ENCODE assay signal across 9 cellular contexts in the genomic region with DNA sequence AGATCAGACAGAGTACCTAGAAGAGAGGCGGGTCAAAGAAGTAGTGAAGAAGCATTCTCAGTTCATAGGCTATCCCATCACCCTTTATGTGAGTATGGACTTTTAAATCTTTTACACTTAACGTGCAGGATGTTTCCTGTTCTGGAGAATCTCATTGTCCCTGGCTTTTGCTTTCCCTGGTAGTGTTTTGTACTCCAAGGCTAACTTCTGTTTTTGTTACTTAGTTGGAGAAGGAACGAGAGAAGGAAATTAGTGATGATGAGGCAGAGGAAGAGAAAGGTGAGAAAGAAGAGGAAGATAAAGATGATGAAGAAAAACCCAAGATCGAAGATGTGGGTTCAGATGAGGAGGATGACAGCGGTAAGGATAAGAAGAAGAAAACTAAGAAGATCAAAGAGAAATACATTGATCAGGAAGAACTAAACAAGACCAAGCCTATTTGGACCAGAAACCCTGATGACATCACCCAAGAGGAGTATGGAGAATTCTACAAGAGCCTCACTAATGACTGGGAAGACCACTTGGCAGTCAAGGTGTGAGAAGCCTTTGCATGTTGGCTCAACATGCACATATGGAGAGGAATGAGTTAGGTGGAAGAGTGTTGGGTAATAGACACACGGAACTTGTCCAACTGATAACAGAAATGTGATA. TPM values are rescaled to one million over a fixed set of nuclear protein-coding genes. Genes with fewer than 3 reads are reported as not detected.
DNase-seq lines count a peak whose midpoint lies in the region; ATAC-seq and TF ChIP-seq lines count a peak whose summit lies in the region.
"Had no signal": no experiment of that assay in that cellular context is flagged by ENCODE, and none has a peak within 500 bp of the region (broad histone marks: within the 10 kb centered on the region; RNA-seq: fewer than 3 reads in every experiment).

No MANE protein-coding gene starts in this region.

- H3K27me3 ChIP-seq in CD8-positive, alpha-beta memory T cell (ENCODE audit: insufficient read depth, low read length, poor library complexity, severe bottlenecking) = no peaks in the 10 kb centered on the region
- H3K27me3 ChIP-seq in Panc1 (ENCODE audit: control insufficient read depth, insufficient read depth, low read length) (no peaks in the 10 kb centered on the region), iPS-20b (ENCODE audit: insufficient read depth, low read length) (peaks cover 1% of the 10 kb centered on the region), brain microvascular endothelial cell (replicated peaks) (no peaks in the 10 kb centered on the region)

- intact Hi-C loops in Panc1 (cut with micrococcal nuclease; ENCODE audit: unreplicated experiment) = loop anchor here (10.0 kb wide), 1 partner anchor 155 kb away; no protein-coding TSS in a partner anchor

- TF ChIP-seq CTCF in Panc1 (IDR thresholded peaks at IDR 0.05) (no peak), brain microvascular endothelial cell (IDR thresholded peaks at IDR 0.05; ENCODE audit: low read depth, low read length, missing control alignments) (no peak), GM13976 (IDR thresholded peaks at IDR 0.05; ENCODE audit: borderline replicate concordance, control extremely low read depth, extremely low read depth, insufficient read depth, missing control alignments) (no peak)

- H3K9ac ChIP-seq in iPS-20b (ENCODE audit: low read depth, low read length) = no peak overlapping the region; the same call in 1 of the 2 replicates

- peaks cover 58 to 79% (median 76%) of the 10 kb centered on the region in 3 donors for H3K4me1 Mint-ChIP-seq in CD8-positive, alpha-beta memory T cell

- DNase-seq in CD8-positive, alpha-beta memory T cell = no peak
- DNase-seq in Panc1 (ENCODE audit: low read depth, low spot score) = no peak
- DNase-seq in brain microvascular endothelial cell = no peak
- DNase-seq in GM13976 (ENCODE audit: low spot score) = no peak
- DNase-seq: activated CD4-positive, CD25-positive, alpha-beta regulatory T cell treated with anti-CD3 and anti-CD28 coated beads, Interleukin-2, amount 50 U/mL, for 72 hours; islet precursor cell had no signal

- ATAC-seq in Panc1 (no peak), HG03097 (IDR thresholded peaks at IDR 0.05; ENCODE audit: low FRiP score, unreplicated experiment) (no peak)

- no peak overlapping the region for H3K27ac ChIP-seq in CD8-positive, alpha-beta memory T cell (ENCODE audit: low read depth, low read length)
- H3K27ac ChIP-seq in Panc1 (ENCODE audit: low read length) (peak overlapping the region; percentile 68), iPS-20b (ENCODE audit: low read length) (no peak overlapping the region), brain microvascular endothelial cell (no peak overlapping the region)

- H3K27ac Mint-ChIP-seq in CD8-positive, alpha-beta memory T cell = peak overlapping the region; percentile 2 to 98 (median 70)
- H3K27ac Mint-ChIP-seq: dendritic cell treated with granulocyte-macrophage colony-stimulating factor and Interleukin-4, amounts not matched to agents 40 ng/mL and 50 ng/mL, for 4 days had no signal

- POLR2A ChIA-PET in CD8-positive, alpha-beta memory T cell (lab: Charles Lee) = no interaction called here
- POLR2A ChIA-PET in Panc1 (lab: Charles Lee) = no interaction called here

- CTCF ChIA-PET in CD8-positive, alpha-beta memory T cell (lab: Charles Lee) = no interaction called here
- CTCF ChIA-PET in Panc1 (lab: Charles Lee) = no interaction called here

- peaks cover 23% of the 10 kb centered on the region for H3K4me1 ChIP-seq in CD8-positive, alpha-beta memory T cell (ENCODE audit: insufficient read depth, low read length)
- H3K4me1 ChIP-seq in Panc1 (ENCODE audit: control insufficient read depth, insufficient read depth, low read length) = peaks cover 52% of the 10 kb centered on the region
- peaks cover 19% of the 10 kb centered on the region for H3K4me1 ChIP-seq in iPS-20b (ENCODE audit: insufficient read depth, low read length)

- in situ Hi-C loops in Panc1 (cut with HindIII; ENCODE audit: low pct_unique_long_range_greater_than_20kb, low sequenced_read_pairs) (no loop called here), brain microvascular endothelial cell (cut with HindIII; ENCODE audit: low pct_ligation_motif_present, low sequenced_read_pairs) (no loop called here), GM13976 (cut with MboI; ENCODE audit: low sequenced_read_pairs, unreplicated experiment) (no loop called here)

- H3K4me3 ChIP-seq in CD8-positive, alpha-beta memory T cell (ENCODE audit: low read length) = no peak overlapping the region
- H3K4me3 ChIP-seq in Panc1 (ENCODE audit: low read depth in 2 of 2, low read length in 2 of 2) (peak overlapping the region; percentile 99 to 100), iPS-20b (ENCODE audit: low read length) (peak overlapping the region; percentile 97), brain microvascular endothelial cell (ENCODE audit: low read depth, low read length) (no peak overlapping the region)

- BruUV-seq in Panc1 (replicated peaks; lab: Mats Ljungman, UMichigan) = TSS peak; percentile 67

- H3K4me3 Mint-ChIP-seq in CD8-positive, alpha-beta memory T cell = peak overlapping the region in 4 of 7 donors; percentile 19 to 99 (median 60)
- H3K4me3 Mint-ChIP-seq: dendritic cell treated with granulocyte-macrophage colony-stimulating factor and Interleukin-4, amounts not matched to agents 40 ng/mL and 50 ng/mL, for 4 days had no signal

- peaks cover 0 to 9% of the 10 kb centered on the region in 2 donors for H3K27me3 Mint-ChIP-seq in CD8-positive, alpha-beta memory T cell
- H3K27me3 Mint-ChIP-seq: dendritic cell treated with granulocyte-macrophage colony-stimulating factor and Interleukin-4, amounts not matched to agents 40 ng/mL and 50 ng/mL, for 4 days had no signal

- H3K36me3 ChIP-seq in CD8-positive, alpha-beta memory T cell (ENCODE audit: insufficient read depth, low read length) = peaks cover 67% of the 10 kb centered on the region
- H3K36me3 ChIP-seq in Panc1 (ENCODE audit: control insufficient read depth, insufficient read depth, low read length) (peaks cover 63% of the 10 kb centered on the region), iPS-20b (ENCODE audit: insufficient read depth, low read depth, low read length) (peaks cover 78% of the 10 kb centered on the region), brain microvascular endothelial cell (replicated peaks) (peaks cover 71% of the 10 kb centered on the region)

- H3K9me3 ChIP-seq in CD8-positive, alpha-beta memory T cell (ENCODE audit: low read length) = no peaks in the 10 kb centered on the region
- H3K9me3 ChIP-seq in Panc1 (ENCODE audit: control insufficient read depth, insufficient read depth, low read depth, low read length) (no peaks in the 10 kb centered on the region), iPS-20b (ENCODE audit: insufficient read depth, low read depth, low read length) (no peaks in the 10 kb centered on the region)

- peaks cover 0 to 2% (median 0%) of the 10 kb centered on the region in 5 donors for H3K9me3 Mint-ChIP-seq in CD8-positive, alpha-beta memory T cell
- H3K9me3 Mint-ChIP-seq: dendritic cell treated with granulocyte-macrophage colony-stimulating factor and Interleukin-4, amounts not matched to agents 40 ng/mL and 50 ng/mL, for 4 days had no signal

- H3K36me3 Mint-ChIP-seq in CD8-positive, alpha-beta memory T cell = peaks cover 22 to 85% (median 34%) of the 10 kb centered on the region in 3 donors

RNA-seq across cellular contexts. Expression of a gene that starts 3.3 kb away (rescaled TPM):
- 1,000 to 10,000 TPM; 2,387 to 2,400 TPM for total RNA-seq in CD8-positive, alpha-beta memory T cell
- 460 TPM for polyA plus RNA-seq in CD8-positive, alpha-beta memory T cell
- total RNA-seq in Panc1 (2021; ENCODE audit: unreplicated experiment) = 1,253 TPM
- polyA plus RNA-seq in Panc1 (2012; ENCODE audit: insufficient read length) = 799 TPM

RNA-seq across cellular contexts. Expression of a gene that starts 7.1 kb away (rescaled TPM):
- 10 to 100 TPM; 34.8 to 35.7 TPM for total RNA-seq in CD8-positive, alpha-beta memory T cell
- polyA plus RNA-seq in CD8-positive, alpha-beta memory T cell = 49.0 TPM
- 105 TPM for total RNA-seq in Panc1 (2021; ENCODE audit: unreplicated experiment)
- 114 TPM for polyA plus RNA-seq in Panc1 (2012; ENCODE audit: insufficient read length)

RNA-seq across cellular contexts. Expression of a gene that starts 15.2 kb away (rescaled TPM):
- total RNA-seq in CD8-positive, alpha-beta memory T cell = 10 to 100 TPM; 33.1 to 34.3 TPM
- 5.3 TPM for polyA plus RNA-seq in CD8-positive, alpha-beta memory T cell
- 24.9 TPM for total RNA-seq in Panc1 (2021; ENCODE audit: unreplicated experiment)
- polyA plus RNA-seq in Panc1 (2012; ENCODE audit: insufficient read length) = 35.8 TPM

RNA-seq across cellular contexts. Expression of a gene that starts 20.1 kb away (rescaled TPM):
- total RNA-seq in CD8-positive, alpha-beta memory T cell = not detected
- not detected for polyA plus RNA-seq in CD8-positive, alpha-beta memory T cell
- total RNA-seq in Panc1 (2021; ENCODE audit: unreplicated experiment) = 0.18 TPM
- 1.1 TPM for polyA plus RNA-seq in Panc1 (2012; ENCODE audit: insufficient read length)

RNA-seq across cellular contexts. Expression of a gene that starts 26.8 kb away (rescaled TPM):
- 100 to 1,000 TPM; 116 TPM for total RNA-seq in CD8-positive, alpha-beta memory T cell
- polyA plus RNA-seq in CD8-positive, alpha-beta memory T cell = 3.6 TPM
- total RNA-seq in Panc1 (2021; ENCODE audit: unreplicated experiment) = 263 TPM
- polyA plus RNA-seq in Panc1 (2012; ENCODE audit: insufficient read length) = 313 TPM

Comparison
In these comparisons a context has a peak if more than half of its experiments do, and no peak if none do; other contexts are left out.
1. H3K4me3 ChIP-seq: peak in Panc1 (2 of 2) and iPS-20b (single experiment); none in CD8-positive, alpha-beta memory T cell (single experiment) and brain microvascular endothelial cell (single experiment).